In genomic region chr20:11453430-11453829, GRCh38 we compare ENCODE assay signal across 14 cellular contexts.
DNase-seq lines count a peak whose midpoint lies in the region; ATAC-seq and TF ChIP-seq lines count a peak whose summit lies in the region.
"Had no signal": no experiment of that assay in that cellular context is flagged by ENCODE, and none has a peak within 500 bp of the region (broad histone marks: within the 10 kb centered on the region; RNA-seq: fewer than 3 reads in every experiment).

No MANE protein-coding gene starts in this region.

- CTCF ChIA-PET in HCT116 (lab: Charles Lee) (no interaction called here), PC-3 (lab: Charles Lee) (no interaction called here)

- POLR2A ChIA-PET in HCT116 (lab: Charles Lee), result no interaction called here
- POLR2A ChIA-PET in PC-3 (lab: Charles Lee; ENCODE audit: unreplicated experiment), result no interaction called here

- H3K4me3 ChIP-seq in HCT116 (replicated peaks in 1 of 2; ENCODE audit: low read depth in 1 of 2, low read length in 2 of 2) (peak overlapping the region in 1 of 2 experiments; percentile 23; a peak in 1 of 4 replicates), PC-3 (ENCODE audit: low read length) (no peak overlapping the region)
- H3K4me3 ChIP-seq: esophagus muscularis mucosa, left lung, ovary had no signal

- 0 out of 2 replicates have a peak overlapping the region, but pooled peaks have one; percentile 2 for H3K9ac ChIP-seq in HCT116 (ENCODE audit: low read length)
- H3K9ac ChIP-seq in PC-3 (ENCODE audit: low read length), result no peak overlapping the region

- H3K4me2 ChIP-seq in HCT116 (ENCODE audit: low read length) (peak overlapping the region; percentile 64), PC-3 (ENCODE audit: low read length) (peak overlapping the region; percentile 23)

- H3F3A ChIP-seq in PC-3 (ENCODE audit: low read length, unreplicated experiment), result peaks cover 6% of the 10 kb centered on the region

- H2AFZ ChIP-seq in HCT116 (ENCODE audit: low read depth, low read length, poor library complexity, severe bottlenecking) (peak overlapping the region; percentile 92), PC-3 (ENCODE audit: low read length) (no peak overlapping the region)

- H3K4me1 ChIP-seq in HCT116 (ENCODE audit: control insufficient read depth in 1 of 2, insufficient read depth in 2 of 2, low read length in 2 of 2) (peaks cover 62% of the 10 kb centered on the region in 2 experiments), PC-3 (ENCODE audit: insufficient read depth, low read length) (peaks cover 44% of the 10 kb centered on the region)
- H3K4me1 ChIP-seq: esophagus muscularis mucosa had no signal

- RAD21 ChIA-PET in HCT116 (lab: Charles Lee; ENCODE audit: low non-redundant PET in 1 of 2, low total read pairs in 2 of 2, uncharacterized antibody in 2 of 2, unreplicated experiment in 2 of 2), result no interaction called here

- TF ChIP-seq POLR2A in HCT116 (IDR thresholded peaks at IDR 0.05; ENCODE audit: borderline replicate concordance, extremely low read depth, insufficient read depth, insufficient read length), result no peak

- DNase-seq in HCT116 (ENCODE audit: low read depth, low spot score) (no peak), PC-3 (peak; percentile 71), dermis blood vessel endothelial cell (peak; percentile 54), pulmonary artery endothelial cell (ENCODE audit: low read depth, low spot score) (peak; percentile 22), medulla oblongata (ENCODE audit: extremely low spot score) (no peak)
- DNase-seq: activated CD4-positive, CD25-positive, alpha-beta regulatory T cell; activated T-cell treated with anti-CD3 and anti-CD28 coated beads, Interleukin-2, amount 50 U/mL, for 48 hours; left lung; NCI-H187 treated with DMSO at 0.1 percent for 48 hours; ovary; stimulated activated naive CD4-positive, alpha-beta T cell treated with Interleukin-2 at 50 U/mL for 16 hours had no signal

- no peak for ATAC-seq in HCT116
- ATAC-seq in PC-3, result no peak
- ATAC-seq in GM18502 (IDR thresholded peaks at IDR 0.05; ENCODE audit: poor library complexity, unreplicated experiment), result no peak
- no peak for ATAC-seq in GM21423 (IDR thresholded peaks at IDR 0.05; ENCODE audit: unreplicated experiment)
- ATAC-seq: left lung had no signal

- no peaks in the 10 kb centered on the region for H3K79me2 ChIP-seq in HCT116 (ENCODE audit: insufficient read depth, low read length)
- no peaks in the 10 kb centered on the region for H3K79me2 ChIP-seq in PC-3 (ENCODE audit: low read length)

- H3K9me2 ChIP-seq in HCT116 (ENCODE audit: insufficient read depth), result no peaks in the 10 kb centered on the region
- H3K9me2 ChIP-seq in PC-3 (replicated peaks; ENCODE audit: low read length), result 0 out of 2 replicates have a peak, but pooled peaks cover 6% of the 10 kb centered on the region

- H3K27ac ChIP-seq in HCT116 (ENCODE audit: low read depth, low read length), result no peak overlapping the region
- H3K27ac ChIP-seq in PC-3 (ENCODE audit: low read length), result no peak overlapping the region
- H3K27ac ChIP-seq: esophagus muscularis mucosa, left lung, ovary had no signal

- BruUV-seq in HCT116 (replicated peaks; lab: Mats Ljungman, UMichigan), result no TSS peak
- no TSS peak for BruUV-seq in PC-3 (replicated peaks; lab: Mats Ljungman, UMichigan)

- no peak for TF ChIP-seq RAD21 in HCT116 (IDR thresholded peaks at IDR 0.05; ENCODE audit: low read depth)

- intact Hi-C loops in HCT116 (cut with micrococcal nuclease), result no loop called here
- intact Hi-C loops in PC-3 (cut with micrococcal nuclease), result loop anchor here (10.0 kb wide), 1 partner anchor 779 kb away; the partner anchor contains the start of gene JAG1

- TF ChIP-seq CTCF in HCT116 (IDR thresholded peaks at IDR 0.05 in 2 of 3, conservative IDR thresholded peaks at IDR 0.05 in 1 of 3; ENCODE audit: borderline replicate concordance in 1 of 3, insufficient read depth in 1 of 3, low read depth in 2 of 3, low read length in 2 of 3), result no peak
- no peak for TF ChIP-seq CTCF in PC-3 (conservative IDR thresholded peaks at IDR 0.05; ENCODE audit: low read depth, low read length)

- H3K36me3 ChIP-seq in HCT116 (ENCODE audit: control insufficient read depth in 1 of 2, insufficient read depth in 2 of 2, low read length in 2 of 2) (no peaks in the 10 kb centered on the region), PC-3 (ENCODE audit: low read depth, low read length) (no peaks in the 10 kb centered on the region)
- H3K36me3 ChIP-seq: esophagus muscularis mucosa, left lung, ovary had no signal

- H3K9me3 ChIP-seq in HCT116 (ENCODE audit: control insufficient read depth in 1 of 2, insufficient read depth in 1 of 2, low read depth in 1 of 2, low read length in 2 of 2) (no peaks in the 10 kb centered on the region), PC-3 (ENCODE audit: low read length) (no peaks in the 10 kb centered on the region)
- H3K9me3 ChIP-seq: esophagus muscularis mucosa, left lung, ovary had no signal

- H3K27me3 ChIP-seq in HCT116 (ENCODE audit: insufficient read depth, low read length) (no peaks in the 10 kb centered on the region), PC-3 (ENCODE audit: low read length) (no peaks in the 10 kb centered on the region)
- H3K27me3 ChIP-seq: esophagus muscularis mucosa, left lung, ovary had no signal

- H4K20me1 ChIP-seq in HCT116 (ENCODE audit: insufficient read depth), result no peaks in the 10 kb centered on the region
- no peaks in the 10 kb centered on the region for H4K20me1 ChIP-seq in PC-3 (ENCODE audit: low read length)

TF ChIP-seq in HCT116, 20 proteins besides CTCF, POLR2A, EP300 and RAD21:
- TF ChIP-seq JUND (IDR thresholded peaks at IDR 0.05), result 0 out of 2 replicates have a peak, but pooled peaks have one; percentile 19
- TF ChIP-seq CEBPB (IDR thresholded peaks at IDR 0.05; ENCODE audit: low read depth), result peak; percentile 43; the same call in 1 of the 2 replicates
- 0 out of 2 replicates have a peak, but pooled peaks have one; percentile 31 for TF ChIP-seq SP1 (IDR thresholded peaks at IDR 0.05; ENCODE audit: low read depth)
- TF ChIP-seq SIN3A (IDR thresholded peaks at IDR 0.05; ENCODE audit: low read depth), result no peak

Comparison
In these comparisons a context has a peak if more than half of its experiments do, and no peak if none do; other contexts are left out.
1. DNase-seq: peak in PC-3 (single experiment), dermis blood vessel endothelial cell (single experiment) and pulmonary artery endothelial cell (single experiment); none in HCT116 (single experiment) and medulla oblongata (single experiment).